In genomic region chr15:71237456-71238188, GRCh38 we compare ENCODE assay signal across 1 cellular context.
TF ChIP-seq lines count a peak whose summit lies in the region.

No MANE protein-coding gene starts in this region.

TF ChIP-seq in K562, 482 proteins besides CTCF, POLR2A, EP300 and RAD21 (continued from another document and continues in another):
- TF ChIP-seq ELK1 (CRISPR knock-in tag; IDR thresholded peaks at IDR 0.05), result no peak
- TF ChIP-seq ZFX (CRISPR knock-in tag; IDR thresholded peaks at IDR 0.05), result no peak
- TF ChIP-seq MXD1 (CRISPR knock-in tag; IDR thresholded peaks at IDR 0.05; ENCODE audit: borderline replicate concordance, poor library complexity, severe bottlenecking), result no peak
- no peak for TF ChIP-seq NFATC3 (IDR thresholded peaks at IDR 0.05)
- TF ChIP-seq CC2D1A (IDR thresholded peaks at IDR 0.05), result no peak
- no peak for TF ChIP-seq ZNF239 (CRISPR knock-in tag; IDR thresholded peaks at IDR 0.05)
- no peak for TF ChIP-seq PHTF2 (CRISPR knock-in tag; IDR thresholded peaks at IDR 0.05)
- no peak for TF ChIP-seq HDAC6 (IDR thresholded peaks at IDR 0.05; ENCODE audit: low read depth, low read length)
- TF ChIP-seq E4F1 (CRISPR knock-in tag; IDR thresholded peaks at IDR 0.05; ENCODE audit: borderline replicate concordance), result no peak
- TF ChIP-seq NR2C1 (IDR thresholded peaks at IDR 0.05), result no peak
- TF ChIP-seq NR2C1 (tag; IDR thresholded peaks at IDR 0.05), result no peak
- TF ChIP-seq FOXM1 (IDR thresholded peaks at IDR 0.05; ENCODE audit: low read depth), result no peak
- no peak for TF ChIP-seq FOXM1 (CRISPR knock-in tag; IDR thresholded peaks at IDR 0.05; ENCODE audit: low read depth)
- peak; percentile 74; the same call in 1 of the 2 replicates for TF ChIP-seq ZBTB17 (CRISPR knock-in tag; IDR thresholded peaks at IDR 0.05)
- TF ChIP-seq PPARD (CRISPR knock-in tag; IDR thresholded peaks at IDR 0.05), result no peak
- no peak for TF ChIP-seq HDAC2 (IDR thresholded peaks at IDR 0.05)
- no peak for TF ChIP-seq BDP1 (IDR thresholded peaks at IDR 0.05; ENCODE audit: insufficient read depth, insufficient read length)
- no peak for TF ChIP-seq LCOR (CRISPR knock-in tag; IDR thresholded peaks at IDR 0.05)
- no peak for TF ChIP-seq ZNF511 (CRISPR knock-in tag; IDR thresholded peaks at IDR 0.05)
- peak; percentile 92 for TF ChIP-seq ZNF589 (CRISPR knock-in tag; IDR thresholded peaks at IDR 0.05; ENCODE audit: low read depth)
- no peak for TF ChIP-seq CEBPG (CRISPR knock-in tag; IDR thresholded peaks at IDR 0.05)
- peak in 1 of 2 experiments; percentile 53; a peak in 1 of 4 replicates for TF ChIP-seq CEBPG (tag; conservative IDR thresholded peaks at IDR 0.05 in 1 of 2, IDR thresholded peaks at IDR 0.05 in 1 of 2)
- no peak for TF ChIP-seq ZBTB1 (CRISPR knock-in tag; IDR thresholded peaks at IDR 0.05; ENCODE audit: borderline replicate concordance, low read depth)
- TF ChIP-seq ZNF766 (CRISPR knock-in tag; conservative IDR thresholded peaks at IDR 0.05), result peak; percentile 67
- no peak for TF ChIP-seq GTF2A2 (tag; IDR thresholded peaks at IDR 0.05)
- no peak for TF ChIP-seq ZNF551 (CRISPR knock-in tag; IDR thresholded peaks at IDR 0.05)
- TF ChIP-seq MTA3 (IDR thresholded peaks at IDR 0.05; ENCODE audit: borderline replicate concordance), result no peak
- TF ChIP-seq PBX2 (CRISPR knock-in tag; IDR thresholded peaks at IDR 0.05; ENCODE audit: low read depth), result no peak
- TF ChIP-seq PBX2 (tag; conservative IDR thresholded peaks at IDR 0.05; ENCODE audit: low read depth), result peak; percentile 70
- no peak; the same call in 1 of the 2 replicates for TF ChIP-seq MAFK (IDR thresholded peaks at IDR 0.05; ENCODE audit: low read length)
- no peak for TF ChIP-seq KLF1 (tag; IDR thresholded peaks at IDR 0.05)
- TF ChIP-seq ZNF408 (CRISPR knock-in tag; IDR thresholded peaks at IDR 0.05; ENCODE audit: low read depth), result no peak
- no peak for TF ChIP-seq STAT6 (CRISPR knock-in tag; IDR thresholded peaks at IDR 0.05)
- no peak; the same call in 1 of the 2 replicates for TF ChIP-seq FOXJ2 (tag; IDR thresholded peaks at IDR 0.05)
- TF ChIP-seq FOXJ3 (CRISPR knock-in tag; IDR thresholded peaks at IDR 0.05), result no peak
- TF ChIP-seq ZNF165 (CRISPR knock-in tag; IDR thresholded peaks at IDR 0.05; ENCODE audit: borderline replicate concordance), result no peak
- no peak for TF ChIP-seq ZNF354B (CRISPR knock-in tag; IDR thresholded peaks at IDR 0.05)
- TF ChIP-seq HMBOX1 (IDR thresholded peaks at IDR 0.05), result peak; percentile 76
- no peak for TF ChIP-seq ETV5 (CRISPR knock-in tag; IDR thresholded peaks at IDR 0.05; ENCODE audit: low read depth)
- no peak for TF ChIP-seq HLTF (IDR thresholded peaks at IDR 0.05)
- 0 out of 2 replicates have a peak, but pooled peaks have one; percentile 76 for TF ChIP-seq ZNF395 (CRISPR knock-in tag; IDR thresholded peaks at IDR 0.05)
- no peak for TF ChIP-seq ZNF740 (CRISPR knock-in tag; IDR thresholded peaks at IDR 0.05)
- no peak for TF ChIP-seq ZNF740 (tag; IDR thresholded peaks at IDR 0.05)
- TF ChIP-seq ZNF280A (IDR thresholded peaks at IDR 0.05; ENCODE audit: low read depth, partially characterized antibody), result no peak
- TF ChIP-seq ZC3H8 (IDR thresholded peaks at IDR 0.05), result no peak
- TF ChIP-seq ZNF174 (CRISPR knock-in tag; IDR thresholded peaks at IDR 0.05), result no peak
- no peak for TF ChIP-seq ZBTB49 (CRISPR knock-in tag; IDR thresholded peaks at IDR 0.05; ENCODE audit: borderline replicate concordance)
- no peak for TF ChIP-seq TRIM28 (IDR thresholded peaks at IDR 0.05)
- TF ChIP-seq C11orf30 (IDR thresholded peaks at IDR 0.05; ENCODE audit: low read depth), result peak; percentile 42; the same call in 1 of the 2 replicates
